In genomic region chr18:2697184-2697583, GRCh38 we compare ENCODE assay signal across 20 cellular contexts.
"Had no signal": no experiment of that assay in that cellular context is flagged by ENCODE, and none has a peak within 500 bp of the region (broad histone marks: within the 10 kb centered on the region; RNA-seq: fewer than 3 reads in every experiment).

No MANE protein-coding gene starts in this region.

- H3K27ac Mint-ChIP-seq: activated T-helper 17 cell treated with anti-CD3 and anti-CD28 coated beads, Interleukin-2, amount 50 U/mL, for 72 hours; T-helper 1 cell treated with Interleukin-12 subunit alpha and Interleukin-12 subunit beta and Interleukin-4 antibody, amounts not matched to agents 30 μg/mL and 1 μg/mL, for 36 hours had no signal

- H3K9me3 ChIP-seq: adrenal gland, breast epithelium, esophagus muscularis mucosa, ovary, psoas muscle, suprapubic skin, transverse colon, uterus had no signal

- H3K27ac ChIP-seq: adrenal gland, breast epithelium, esophagus muscularis mucosa, ovary, psoas muscle, suprapubic skin, transverse colon, uterus, WERI-Rb-1 had no signal

- DNase-seq: activated CD4-positive, alpha-beta T cell treated with anti-CD3 and anti-CD28 coated beads, Interleukin-2, amount 50 U/mL, for 48 hours; activated CD8-positive, alpha-beta memory T cell treated with anti-CD3 and anti-CD28 coated beads, Interleukin-2, amount 50 U/mL, for 48 hours; activated naive CD4-positive, alpha-beta T cell; adrenal gland; cerebellar nuclear complex; effector CD8-positive, alpha-beta T cell; left ventricle myocardium superior; ovary; psoas muscle; right cardiac atrium; stimulated activated CD4-positive, alpha-beta T cell treated with anti-CD3 and anti-CD28 coated beads, Interleukin-2, amount 100 ng/mL, for 24 hours; stimulated activated naive CD8-positive, alpha-beta T cell treated with anti-CD3 and anti-CD28 coated beads, Interleukin-15, Interleukin-2, amounts not matched to agents 100 U/mL and 50 U/mL, for 24 hours; transverse colon; uterus; WERI-Rb-1 had no signal

- ATAC-seq: activated T-helper 17 cell treated with anti-CD3 and anti-CD28 coated beads, Interleukin-2, amount 50 U/mL, for 72 hours; left ventricle myocardium superior; psoas muscle; right cardiac atrium; stimulated activated naive CD8-positive, alpha-beta T cell treated with anti-CD3 and anti-CD28 coated beads, Interleukin-15, Interleukin-2, amounts not matched to agents 100 U/mL and 50 U/mL, for 24 hours had no signal

- H3K4me3 Mint-ChIP-seq: activated T-helper 17 cell treated with anti-CD3 and anti-CD28 coated beads, Interleukin-2, amount 50 U/mL, for 72 hours; T-helper 1 cell treated with Interleukin-12 subunit alpha and Interleukin-12 subunit beta and Interleukin-4 antibody, amounts not matched to agents 30 μg/mL and 1 μg/mL, for 36 hours had no signal

- H3K27me3 ChIP-seq: adrenal gland, breast epithelium, esophagus muscularis mucosa, ovary, suprapubic skin, transverse colon, uterus had no signal

- H3K9me3 Mint-ChIP-seq: activated T-helper 17 cell treated with anti-CD3 and anti-CD28 coated beads, Interleukin-2, amount 50 U/mL, for 72 hours; T-helper 1 cell treated with Interleukin-12 subunit alpha and Interleukin-12 subunit beta and Interleukin-4 antibody, amounts not matched to agents 30 μg/mL and 1 μg/mL, for 36 hours had no signal

- H3K27me3 Mint-ChIP-seq: activated T-helper 17 cell treated with anti-CD3 and anti-CD28 coated beads, Interleukin-2, amount 50 U/mL, for 72 hours had no signal
